8 cellular contexts compared by ENCODE assay signal in genomic region chr12:71661977-71662522, GRCh38. TPM values are rescaled to one million over a fixed set of nuclear protein-coding genes. Genes with fewer than 3 reads are reported as not detected.
DNase-seq lines count a peak whose midpoint lies in the region; ATAC-seq and TF ChIP-seq lines count a peak whose summit lies in the region.

No MANE protein-coding gene starts in this region.

- no peak for TF ChIP-seq CTCF in left ventricle myocardium inferior (IDR thresholded peaks at IDR 0.05; ENCODE audit: borderline replicate concordance)
- no peak for TF ChIP-seq CTCF in brain microvascular endothelial cell (IDR thresholded peaks at IDR 0.05; ENCODE audit: low read depth, low read length, missing control alignments)
- TF ChIP-seq CTCF in vagina (IDR thresholded peaks at IDR 0.05): no peak

- in situ Hi-C loops in brain microvascular endothelial cell (cut with HindIII; ENCODE audit: low pct_ligation_motif_present, low sequenced_read_pairs): no loop called here

- WGBS in mesenchymal stem cell: 0% methylated on average over 4 of the region's 7 CpGs

- no peak overlapping the region for H3K4ac ChIP-seq in mesenchymal stem cell (ENCODE audit: low read depth in 1 of 2, low read length in 2 of 2)

- no peak for TF ChIP-seq POLR2A in vagina (IDR thresholded peaks at IDR 0.05)

- H4K91ac ChIP-seq in mesenchymal stem cell (ENCODE audit: low read length): no peak overlapping the region

- H3K79me1 ChIP-seq in mesenchymal stem cell (replicated peaks; ENCODE audit: low read length, poor library complexity, severe bottlenecking): peaks cover 5% of the 10 kb centered on the region

- no peak overlapping the region for H2BK12ac ChIP-seq in mesenchymal stem cell (ENCODE audit: low read length in 2 of 2)

- H3K36me3 ChIP-seq in left ventricle myocardium inferior: peaks cover 33% of the 10 kb centered on the region
- H3K36me3 ChIP-seq in brain microvascular endothelial cell (replicated peaks): peaks cover 21% of the 10 kb centered on the region
- H3K36me3 ChIP-seq in mesenchymal stem cell (ENCODE audit: control insufficient read depth in 1 of 2, insufficient read depth in 2 of 2, low read depth in 1 of 2, low read length in 2 of 2): peaks cover 8 to 33% of the 10 kb centered on the region in 2 experiments
- H3K36me3 ChIP-seq in vagina: peaks cover 0 to 27% of the 10 kb centered on the region in 2 donors

- H3K4me2 ChIP-seq in mesenchymal stem cell (ENCODE audit: low read length, poor library complexity, severe bottlenecking): peak overlapping the region; percentile 3

- intact Hi-C loops in left ventricle myocardium inferior (cut with micrococcal nuclease): no loop called here
- intact Hi-C loops in Right ventricle myocardium inferior (cut with DNase I): no loop called here
- intact Hi-C loops in vagina (cut with DNase I): loop anchor here (10.0 kb wide), 1 partner anchor 93 kb away; the partner anchor contains the start of gene RAB21

- H2AK5ac ChIP-seq in mesenchymal stem cell (ENCODE audit: low read length, severe bottlenecking): no peak overlapping the region

- DNase-seq in left ventricle myocardium inferior: no peak
- DNase-seq in Right ventricle myocardium inferior (ENCODE audit: missing footprints): no peak
- no peak for DNase-seq in brain microvascular endothelial cell
- peak; percentile 52 for DNase-seq in mesenchymal stem cell
- no peak for DNase-seq in vagina (ENCODE audit: extremely low spot score in 2 of 2)
- DNase-seq in epidermal melanocyte (ENCODE audit: insufficient read length, low spot score): no peak
- no peak for DNase-seq in NCI-H2029 treated with DMSO at 0.1 percent for 48 hours (lab: John Stamatoyannopoulos, UW)

- H2BK15ac ChIP-seq in mesenchymal stem cell (ENCODE audit: low read depth, poor library complexity, severe bottlenecking): no peak overlapping the region

- no peak overlapping the region for H2BK5ac ChIP-seq in mesenchymal stem cell (ENCODE audit: low read depth, low read length, poor library complexity, severe bottlenecking)

- H2BK120ac ChIP-seq in mesenchymal stem cell (ENCODE audit: low read depth, low read length): no peak overlapping the region

- ATAC-seq in Right ventricle myocardium inferior: no peak
- no peak for ATAC-seq in HG02763 (IDR thresholded peaks at IDR 0.05; ENCODE audit: unreplicated experiment)

- peaks cover 62% of the 10 kb centered on the region for H3K4me1 ChIP-seq in left ventricle myocardium inferior
- peaks cover 3% of the 10 kb centered on the region for H3K4me1 ChIP-seq in mesenchymal stem cell (ENCODE audit: control insufficient read depth, insufficient read depth, low read depth, low read length)
- peaks cover 42% of the 10 kb centered on the region for H3K4me1 ChIP-seq in vagina

- H3K9ac ChIP-seq in mesenchymal stem cell (ENCODE audit: low read length): peak overlapping the region; percentile 99

- H3K14ac ChIP-seq in mesenchymal stem cell (ENCODE audit: low read length in 2 of 2): no peak overlapping the region

- no peak overlapping the region for H3K18ac ChIP-seq in mesenchymal stem cell (ENCODE audit: low read depth in 1 of 2, low read length in 2 of 2)

- no peak overlapping the region for H4K8ac ChIP-seq in mesenchymal stem cell (ENCODE audit: low read length)

- H3K27ac ChIP-seq in left ventricle myocardium inferior (replicated peaks): peak overlapping the region; percentile 95
- peak overlapping the region; percentile 92 for H3K27ac ChIP-seq in brain microvascular endothelial cell
- H3K27ac ChIP-seq in mesenchymal stem cell (ENCODE audit: low read length, poor library complexity, severe bottlenecking): peak overlapping the region; percentile 43
- no peak overlapping the region for H3K27ac ChIP-seq in vagina

- H3K4me3 ChIP-seq in left ventricle myocardium inferior (peak overlapping the region; percentile 82), brain microvascular endothelial cell (ENCODE audit: low read depth, low read length) (peak overlapping the region; percentile 97), mesenchymal stem cell (ENCODE audit: insufficient read depth in 1 of 2, low read depth in 1 of 2, low read length in 2 of 2) (peak overlapping the region in 1 of 2 experiments; percentile 97), vagina (peak overlapping the region; percentile 82 to 96)

- H3K27me3 ChIP-seq in left ventricle myocardium inferior (ENCODE audit: low read depth): no peaks in the 10 kb centered on the region
- no peaks in the 10 kb centered on the region for H3K27me3 ChIP-seq in brain microvascular endothelial cell (replicated peaks)
- H3K27me3 ChIP-seq in mesenchymal stem cell (ENCODE audit: control insufficient read depth in 1 of 2, insufficient read depth in 1 of 2, low read length in 2 of 2): no peaks in the 10 kb centered on the region
- H3K27me3 ChIP-seq in vagina: no peaks in the 10 kb centered on the region

- H3K23ac ChIP-seq in mesenchymal stem cell (ENCODE audit: low read length in 2 of 2): no peak overlapping the region

- no peak overlapping the region for H2AFZ ChIP-seq in mesenchymal stem cell (ENCODE audit: low read depth, low read length)

- H3K9me3 ChIP-seq in left ventricle myocardium inferior (replicated peaks) (no peaks in the 10 kb centered on the region), mesenchymal stem cell (ENCODE audit: control insufficient read depth, low read length) (no peaks in the 10 kb centered on the region), vagina (no peaks in the 10 kb centered on the region)

RNA-seq across cellular contexts. Expression of gene ZFC3H1, which starts 1.6 kb away (rescaled TPM):
- total RNA-seq in left ventricle myocardium inferior (18.3 TPM), Right ventricle myocardium inferior (15.2 TPM), vagina (121 TPM)
- 22.4 TPM for polyA plus RNA-seq in mesenchymal stem cell (2013, experiment 1 of 2)
- polyA plus RNA-seq in mesenchymal stem cell (2013, experiment 2 of 2): 20.2 TPM

RNA-seq across cellular contexts. Expression of gene THAP2, which starts 2.1 kb away (rescaled TPM):
- 6.6 TPM for total RNA-seq in left ventricle myocardium inferior
- total RNA-seq in Right ventricle myocardium inferior: 7.4 TPM
- 3.4 TPM for polyA plus RNA-seq in mesenchymal stem cell (2013, experiment 1 of 2)
- 2.9 TPM for polyA plus RNA-seq in mesenchymal stem cell (2013, experiment 2 of 2)
- 4.7 TPM for total RNA-seq in vagina

RNA-seq across cellular contexts. Expression of gene TMEM19, which starts 23.8 kb away (rescaled TPM):
- total RNA-seq in left ventricle myocardium inferior (25.1 TPM), Right ventricle myocardium inferior (25.7 TPM), vagina (19.6 TPM)
- 10.7 TPM for polyA plus RNA-seq in mesenchymal stem cell (2013, experiment 1 of 2)
- polyA plus RNA-seq in mesenchymal stem cell (2013, experiment 2 of 2): 11.2 TPM
